1 cellular context compared by ENCODE assay signal in the genomic region with DNA sequence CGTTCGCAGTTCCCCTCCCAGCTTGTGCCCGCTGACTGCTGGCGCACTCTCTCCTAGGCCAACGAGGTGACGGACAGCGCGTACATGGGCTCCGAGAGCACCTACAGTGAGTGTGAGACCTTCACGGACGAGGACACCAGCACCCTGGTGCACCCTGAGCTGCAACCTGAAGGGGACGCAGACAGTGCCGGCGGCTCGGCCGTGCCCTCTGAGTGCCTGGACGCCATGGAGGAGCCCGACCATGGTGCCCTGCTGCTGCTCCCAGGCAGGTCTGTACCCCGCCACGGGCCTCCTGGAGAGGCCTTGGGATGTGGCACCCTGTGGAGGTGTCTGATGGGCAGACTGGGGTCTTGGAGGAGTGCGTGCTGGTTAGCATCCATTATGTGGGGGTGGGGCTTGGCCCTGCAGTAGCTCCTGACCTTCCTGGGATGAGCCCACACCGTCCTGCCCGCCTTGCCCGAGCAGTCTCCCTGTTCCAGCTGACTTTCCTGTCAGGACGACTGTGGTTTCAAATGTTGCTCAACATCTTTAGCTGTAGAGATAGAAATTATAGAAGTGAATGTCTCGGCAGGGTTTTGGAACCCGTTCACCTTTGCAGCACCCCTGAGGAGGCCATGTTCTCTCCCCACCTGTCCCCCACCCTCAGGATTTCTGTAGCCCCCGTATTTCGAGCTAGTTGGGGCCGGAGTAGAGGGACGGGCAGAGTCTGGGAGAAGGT.
TF ChIP-seq lines count a peak whose summit lies in the region.

No MANE protein-coding gene starts in this region.

TF ChIP-seq in IMR-90, 13 proteins besides CTCF, POLR2A, EP300 and RAD21:
- TF ChIP-seq RFX5 (IDR thresholded peaks at IDR 0.05; ENCODE audit: low read depth, low read length) (no peak), FOS (IDR thresholded peaks at IDR 0.05; ENCODE audit: low read depth, low read length) (no peak), BHLHE40 (IDR thresholded peaks at IDR 0.05; ENCODE audit: low read depth, low read length) (no peak), MAZ (IDR thresholded peaks at IDR 0.05; ENCODE audit: borderline replicate concordance, low read depth, low read length) (no peak), MAFK (IDR thresholded peaks at IDR 0.05; ENCODE audit: low read depth, low read length) (no peak), RCOR1 (IDR thresholded peaks at IDR 0.05; ENCODE audit: insufficient replicate concordance, low read length) (no peak), CEBPB (IDR thresholded peaks at IDR 0.05; ENCODE audit: low read depth, low read length) (no peak)
- TF ChIP-seq, protein P1, sequence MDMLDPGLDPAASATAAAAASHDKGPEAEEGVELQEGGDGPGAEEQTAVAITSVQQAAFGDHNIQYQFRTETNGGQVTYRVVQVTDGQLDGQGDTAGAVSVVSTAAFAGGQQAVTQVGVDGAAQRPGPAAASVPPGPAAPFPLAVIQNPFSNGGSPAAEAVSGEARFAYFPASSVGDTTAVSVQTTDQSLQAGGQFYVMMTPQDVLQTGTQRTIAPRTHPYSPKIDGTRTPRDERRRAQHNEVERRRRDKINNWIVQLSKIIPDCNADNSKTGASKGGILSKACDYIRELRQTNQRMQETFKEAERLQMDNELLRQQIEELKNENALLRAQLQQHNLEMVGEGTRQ (IDR thresholded peaks at IDR 0.05; ENCODE audit: low read depth, low read length), result no peak
